Comparison of ENCODE assay signal across 20 cellular contexts in genomic region chr10:44970812-44971395, GRCh38. TPM values are rescaled to one million over a fixed set of nuclear protein-coding genes. Genes with fewer than 3 reads are reported as not detected.
"Had no signal": no experiment of that assay in that cellular context is flagged by ENCODE, and none has a peak within 500 bp of the region (broad histone marks: within the 10 kb centered on the region; RNA-seq: fewer than 3 reads in every experiment).

No MANE protein-coding gene starts in this region.

- H3K27me3 Mint-ChIP-seq: activated naive CD8-positive, alpha-beta T cell treated with anti-CD3 and anti-CD28 coated beads for 36 hours; brain had no signal

- H3K27ac Mint-ChIP-seq: activated naive CD8-positive, alpha-beta T cell treated with anti-CD3 and anti-CD28 coated beads for 36 hours; activated T-helper 1 cell treated with anti-CD3 and anti-CD28 coated beads, Interleukin-12 subunit alpha, Interleukin-12 subunit beta, Interleukin-2, Interleukin-4 antibody, amounts not matched to agents 30 ng/mL and 10 ng/mL and 1 ng/mL, durations not matched to agents 14 hours and 24 hours and 36 hours; brain; nephron had no signal

- H3K4me3 ChIP-seq: coronary artery, esophagus muscularis mucosa, mucosa of descending colon, psoas muscle, sigmoid colon had no signal

- H3K9me3 Mint-ChIP-seq: activated naive CD8-positive, alpha-beta T cell treated with anti-CD3 and anti-CD28 coated beads for 36 hours; activated T-helper 1 cell treated with anti-CD3 and anti-CD28 coated beads, Interleukin-12 subunit alpha, Interleukin-12 subunit beta, Interleukin-2, Interleukin-4 antibody, amounts not matched to agents 30 ng/mL and 10 ng/mL and 1 ng/mL, durations not matched to agents 14 hours and 24 hours and 36 hours; nephron had no signal

- H3K9me3 ChIP-seq: esophagus muscularis mucosa, mucosa of descending colon, psoas muscle, sigmoid colon had no signal

- ATAC-seq: left lobe of liver, mucosa of descending colon, psoas muscle had no signal

- H3K4me3 Mint-ChIP-seq: activated naive CD8-positive, alpha-beta T cell treated with anti-CD3 and anti-CD28 coated beads for 36 hours; activated T-helper 1 cell treated with anti-CD3 and anti-CD28 coated beads, Interleukin-12 subunit alpha, Interleukin-12 subunit beta, Interleukin-2, Interleukin-4 antibody, amounts not matched to agents 30 ng/mL and 10 ng/mL and 1 ng/mL, durations not matched to agents 14 hours and 24 hours and 36 hours; brain; nephron had no signal

- H3K36me3 Mint-ChIP-seq: activated naive CD8-positive, alpha-beta T cell treated with anti-CD3 and anti-CD28 coated beads for 36 hours had no signal

- H3K27me3 ChIP-seq: esophagus muscularis mucosa, sigmoid colon had no signal

- H3K27ac ChIP-seq: esophagus muscularis mucosa had no signal

- DNase-seq: activated CD4-positive, CD25-positive, alpha-beta regulatory T cell treated with anti-CD3 and anti-CD28 coated beads, Interleukin-2, amount 50 U/mL, for 72 hours; activated naive CD8-positive, alpha-beta T cell treated with anti-CD3 and anti-CD28 coated beads for 36 hours; amygdala; central memory CD4-positive, alpha-beta T cell; effector CD4-positive, alpha-beta T cell; islet precursor cell; mucosa of descending colon; stimulated activated CD4-positive, alpha-beta T cell treated with anti-CD3 and anti-CD28 coated beads, Interleukin-12 subunit alpha, Interleukin-12 subunit beta, amount 100 ng/mL, for 4 hours; stimulated activated CD4-positive, alpha-beta T cell treated with anti-CD3 and anti-CD28 coated beads, Interleukin-2, amount 100 ng/mL, for 24 hours; T1000 had no signal

RNA-seq across cellular contexts. Expression of gene TMEM72, which starts 59.8 kb away (rescaled TPM):
- total RNA-seq: activated CD8-positive, alpha-beta memory T cell treated with anti-CD3 and anti-CD28 coated beads for 36 hours; activated naive CD8-positive, alpha-beta T cell treated with anti-CD3 and anti-CD28 coated beads for 36 hours; activated T-helper 1 cell treated with anti-CD3 and anti-CD28 coated beads, Interleukin-12 subunit alpha, Interleukin-12 subunit beta, Interleukin-2, Interleukin-4 antibody, amounts not matched to agents 30 ng/mL and 10 ng/mL and 1 ng/mL, durations not matched to agents 14 hours and 24 hours and 36 hours; esophagus muscularis mucosa; left lobe of liver; omental fat pad; psoas muscle had no signal
- polyA plus RNA-seq: psoas muscle had no signal
